In the genomic region with DNA sequence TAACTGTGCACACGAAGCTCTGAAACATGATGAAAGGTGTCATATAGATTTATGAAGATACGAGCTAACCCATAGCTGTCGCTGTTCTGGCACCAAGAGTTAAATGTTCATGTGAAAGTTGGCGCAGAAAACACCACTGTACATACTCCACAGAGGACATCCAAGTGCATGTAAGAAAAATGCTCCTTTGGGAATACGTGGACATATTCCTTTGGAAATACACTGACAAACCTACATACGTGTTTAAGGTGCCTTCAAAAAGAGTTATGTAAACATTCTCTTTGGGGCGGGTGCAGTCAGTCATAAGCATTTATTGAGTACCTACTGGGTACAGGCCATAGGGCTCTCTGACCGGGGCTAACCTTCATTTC, we compare ENCODE assay signal across 8 cellular contexts. TPM values are rescaled to one million over a fixed set of nuclear protein-coding genes. Genes with fewer than 3 reads are reported as not detected.
DNase-seq lines count a peak whose midpoint lies in the region; ATAC-seq lines count a peak whose summit lies in the region.

No MANE protein-coding gene starts in this region.

- H3K4me3 ChIP-seq in stomach smooth muscle (ENCODE audit: low read length in 2 of 2) = peak overlapping the region; percentile 67 to 88

- no peak for ATAC-seq in GM21447 (IDR thresholded peaks at IDR 0.05; ENCODE audit: unreplicated experiment)

- peak overlapping the region; percentile 98 for H3K27ac ChIP-seq in angular gyrus (ENCODE audit: low read depth, low read length)
- peak overlapping the region; percentile 94 for H3K27ac ChIP-seq in stomach smooth muscle (ENCODE audit: low read length)

- peaks cover 10% of the 10 kb centered on the region for H3K4me1 ChIP-seq in stomach smooth muscle (ENCODE audit: control insufficient read depth, insufficient read depth, low read length)

- peak; percentile 17 to 20 for DNase-seq in activated CD4-positive, alpha-beta T cell treated with anti-CD3 and anti-CD28 coated beads for 4 hours
- no peak for DNase-seq in activated CD4-positive, alpha-beta T cell treated with anti-CD3 and anti-CD28 coated beads, Interleukin-2, amount 50 U/mL, for 48 hours
- DNase-seq in NCI-H345 (lab: John Stamatoyannopoulos, UW) (peak; percentile 48), iris pigment epithelial cell (ENCODE audit: low read depth) (peak; percentile 28), ureter (ENCODE audit: low spot score) (no peak)

- no peaks in the 10 kb centered on the region for H3K27me3 ChIP-seq in stomach smooth muscle (ENCODE audit: control insufficient read depth in 1 of 2, insufficient read depth in 2 of 2, low read length in 2 of 2)

- no peaks in the 10 kb centered on the region for H3K9me3 ChIP-seq in stomach smooth muscle (ENCODE audit: control insufficient read depth in 2 of 2, low read length in 2 of 2)

- no peaks in the 10 kb centered on the region for H3K36me3 ChIP-seq in stomach smooth muscle (ENCODE audit: control insufficient read depth in 2 of 2, insufficient read depth in 2 of 2, low read length in 2 of 2)

- peak overlapping the region; percentile 90 to 94 for H3K9ac ChIP-seq in stomach smooth muscle (ENCODE audit: low read length in 2 of 2)

RNA-seq across cellular contexts. Expression of a gene that starts 0.7 kb away (rescaled TPM):
- total RNA-seq in ureter = 223 TPM

Comparison
In these comparisons a context has a peak if more than half of its experiments do, and no peak if none do; other contexts are left out.
1. DNase-seq: peak in activated CD4-positive, alpha-beta T cell treated with anti-CD3 and anti-CD28 coated beads for 4 hours (2 of 2), NCI-H345 (single experiment) and iris pigment epithelial cell (single experiment); none in activated CD4-positive, alpha-beta T cell treated with anti-CD3 and anti-CD28 coated beads, Interleukin-2, amount 50 U/mL, for 48 hours (0 of 2) and ureter (single experiment).